8 cellular contexts compared by ENCODE assay signal in genomic region chr18:9474983-9475642, GRCh38.
DNase-seq lines count a peak whose midpoint lies in the region; ATAC-seq, FAIRE-seq and TF ChIP-seq lines count a peak whose summit lies in the region.

RALBP1 (plus strand) TSS chr18:9475513; CDS start chr18:9513046, 37,533 bp downstream.

- peak; percentile 90 for ATAC-seq in GM19035 (IDR thresholded peaks at IDR 0.05; ENCODE audit: unreplicated experiment)
- peak; percentile 96 for ATAC-seq in HG03354 (IDR thresholded peaks at IDR 0.05; ENCODE audit: poor library complexity, severe bottlenecking, unreplicated experiment)

- peak; percentile 70 for FAIRE-seq in islet of Langerhans (lab: Jason Lieb, UNC)

- peak; percentile 23; the same call in 1 of the 2 replicates for TF ChIP-seq CTCF in AG10803 (conservative IDR thresholded peaks at IDR 0.05; ENCODE audit: low read length)

- peak within 1 kb of the TSS; percentile 97 for H3K4me3 ChIP-seq in AG10803 (ENCODE audit: low read length)

- DNase-seq in AG10803 (ENCODE audit: low read depth) (peak; percentile 99), NCI-H446 (lab: John Stamatoyannopoulos, UW) (peak; percentile 99), cerebellar nuclear complex (lab: John Stamatoyannopoulos, UW) (peak; percentile 86 to 94)
- peak; percentile 97 for DNase-seq in activated CD4-positive, CD25-positive, alpha-beta regulatory T cell treated with anti-CD3 and anti-CD28 coated beads, Interleukin-2, amount 50 U/mL, for 72 hours
- DNase-seq in stimulated activated CD4-positive, alpha-beta T cell treated with anti-CD3 and anti-CD28 coated beads, Interleukin-12 subunit alpha, Interleukin-12 subunit beta, amount 100 ng/mL, for 4 hours: peak; percentile 96

Comparison
In these comparisons a context has a peak if more than half of its experiments do, and no peak if none do; other contexts are left out.
1. Peak in every context shown above with its lines: DNase-seq, ATAC-seq and H3K4me3 ChIP-seq.